ENCODE assay signal across 22 cellular contexts in the genomic region with DNA sequence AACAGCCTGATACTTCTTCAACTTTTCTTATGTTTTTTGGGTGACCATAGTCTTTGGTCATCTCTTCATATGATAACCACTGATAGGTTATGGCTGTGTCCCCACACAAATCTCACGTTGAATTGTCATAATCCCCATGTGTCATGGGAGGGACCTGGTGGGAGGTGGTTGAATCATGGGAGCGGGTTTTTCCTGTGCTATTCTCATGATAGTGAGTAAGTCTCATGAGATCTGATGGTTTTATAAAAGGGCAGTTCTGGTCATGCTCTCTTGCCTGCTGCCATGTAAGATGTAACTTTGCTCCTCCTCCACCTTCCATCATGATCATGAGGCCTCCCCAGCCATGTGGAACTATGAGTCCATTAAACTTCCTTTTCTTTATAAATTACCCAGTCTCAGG. TPM values are rescaled to one million over a fixed set of nuclear protein-coding genes. Genes with fewer than 3 reads are reported as not detected.
A peak's percentile ranks its signal among the peaks of the same experiment; 100 is the strongest.
DNase-seq lines count a peak whose midpoint lies in the region; ATAC-seq and TF ChIP-seq lines count a peak whose summit lies in the region.
"Had no signal": no experiment of that assay in that cellular context is flagged by ENCODE, and none has a peak within 500 bp of the region (broad histone marks: within the 10 kb centered on the region; RNA-seq: fewer than 3 reads in every experiment).

No MANE protein-coding gene starts in this region.

- CTCF ChIA-PET in activated B cell treated with CpG ODN at 0.5 μM for 24 hours (lab: Charles Lee) = no interaction called here

- intact Hi-C loops in activated B cell treated with CpG ODN at 0.5 μM for 24 hours (cut with micrococcal nuclease) = loop anchor here (1.0 to 5.0 kb wide), 3 partner anchors 9 to 78 kb away; a partner anchor contains a TSS
- intact Hi-C loops in left ventricle myocardium superior (cut with micrococcal nuclease) = no loop called here

- TF ChIP-seq CTCF in activated B cell treated with CpG ODN at 0.5 μM for 24 hours (IDR thresholded peaks at IDR 0.05) = no peak
- no peak for TF ChIP-seq CTCF in nephron (IDR thresholded peaks at IDR 0.05; ENCODE audit: unreplicated experiment in 3 of 3)
- no peak for TF ChIP-seq CTCF in BE2C (IDR thresholded peaks at IDR 0.05; ENCODE audit: low read depth, low read length)

- H3K27me3 Mint-ChIP-seq in activated T-cell treated with anti-CD3 and anti-CD28 coated beads, Interleukin-2, amount 50 U/mL, for 4 hours (ENCODE audit: low read depth) = peaks cover 9% of the 10 kb centered on the region
- no peaks in the 10 kb centered on the region for H3K27me3 Mint-ChIP-seq in activated B cell treated with CpG ODN at 0.5 μM for 24 hours
- no peaks in the 10 kb centered on the region for H3K27me3 Mint-ChIP-seq in nephron (ENCODE audit: low read depth)
- H3K27me3 Mint-ChIP-seq in stimulated activated naive B cell treated with anti-CD40 and anti-IgM and Interleukin-4, amounts not matched to agents 10 μg/mL and 1 μg/mL and 100 μg/mL, for 72 hours = peaks cover 0 to 5% of the 10 kb centered on the region in 2 donors
- H3K27me3 Mint-ChIP-seq: IgD-negative memory B cell had no signal

- peaks cover 49% of the 10 kb centered on the region for H3K36me3 ChIP-seq in BE2C

- H3K9me3 ChIP-seq in BE2C = no peaks in the 10 kb centered on the region
- H3K9me3 ChIP-seq: Peyer's patch had no signal

- peaks cover 5% of the 10 kb centered on the region for H3K4me1 Mint-ChIP-seq in activated T-cell treated with anti-CD3 and anti-CD28 coated beads, Interleukin-2, amount 50 U/mL, for 4 hours (ENCODE audit: low read depth)
- H3K4me1 Mint-ChIP-seq in activated B cell treated with CpG ODN at 0.5 μM for 24 hours (peaks cover 23% of the 10 kb centered on the region), nephron (peaks cover 41% of the 10 kb centered on the region)
- H3K4me1 Mint-ChIP-seq in stimulated activated naive B cell treated with anti-CD40 and anti-IgM and Interleukin-4, amounts not matched to agents 10 μg/mL and 1 μg/mL and 100 μg/mL, for 72 hours = peaks cover 24 to 28% of the 10 kb centered on the region in 2 donors
- H3K4me1 Mint-ChIP-seq: CD4-positive, CD25-positive, alpha-beta regulatory T cell had no signal

- H3K27ac Mint-ChIP-seq in activated B cell treated with CpG ODN at 0.5 μM for 24 hours = peak overlapping the region; percentile 50
- peak overlapping the region in 2 of 3 experiments; percentile 18 to 45 for H3K27ac Mint-ChIP-seq in nephron
- peak overlapping the region; percentile 83 for H3K27ac Mint-ChIP-seq in stimulated activated naive B cell treated with anti-CD40 and anti-IgM and Interleukin-4, amounts not matched to agents 10 μg/mL and 1 μg/mL and 100 μg/mL, for 72 hours
- H3K27ac Mint-ChIP-seq: IgD-negative memory B cell had no signal

- H3K4me3 Mint-ChIP-seq in activated T-cell treated with anti-CD3 and anti-CD28 coated beads, Interleukin-2, amount 50 U/mL, for 4 hours = no peak overlapping the region
- no peak overlapping the region for H3K4me3 Mint-ChIP-seq in activated B cell treated with CpG ODN at 0.5 μM for 24 hours
- no peak overlapping the region for H3K4me3 Mint-ChIP-seq in nephron
- H3K4me3 Mint-ChIP-seq in stimulated activated naive B cell treated with anti-CD40 and anti-IgM and Interleukin-4, amounts not matched to agents 10 μg/mL and 1 μg/mL and 100 μg/mL, for 72 hours = no peak overlapping the region
- H3K4me3 Mint-ChIP-seq: CD4-positive, CD25-positive, alpha-beta regulatory T cell; IgD-negative memory B cell had no signal

- peaks cover 27% of the 10 kb centered on the region for H3K4me1 ChIP-seq in BE2C

- no peak for DNase-seq in activated T-cell treated with anti-CD3 and anti-CD28 coated beads, Interleukin-2, amount 50 U/mL, for 4 hours
- DNase-seq in activated T-cell treated with anti-CD3 and anti-CD28 coated beads, Interleukin-2, amount 50 U/mL, for 1 hour = no peak
- no peak for DNase-seq in activated B cell treated with CpG ODN at 0.5 μM for 24 hours
- no peak for DNase-seq in stimulated activated naive B cell treated with anti-CD40 and anti-IgM and Interleukin-4, amounts not matched to agents 10 μg/mL and 1 μg/mL and 100 μg/mL, for 72 hours
- no peak for DNase-seq in left ventricle myocardium superior
- no peak for DNase-seq in BE2C
- no peak for DNase-seq in AG08395 (ENCODE audit: low spot score)
- DNase-seq: ACHN; CD4-positive, CD25-positive, alpha-beta regulatory T cell; DMS79 treated with DMSO at 0.1 percent for 48 hours; GOT3; HCEC 1CT; Karpas-422; NCI-H1417; NCI-H1694 treated with DMSO at 0.1 percent for 48 hours; NCI-H446; NCI-H526; Peyer's patch had no signal

- no peaks in the 10 kb centered on the region for H3K27me3 ChIP-seq in BE2C
- H3K27me3 ChIP-seq: Peyer's patch had no signal

- H3K36me3 Mint-ChIP-seq in activated T-cell treated with anti-CD3 and anti-CD28 coated beads, Interleukin-2, amount 50 U/mL, for 4 hours (ENCODE audit: insufficient read depth) = no peaks in the 10 kb centered on the region
- H3K36me3 Mint-ChIP-seq in activated B cell treated with CpG ODN at 0.5 μM for 24 hours (ENCODE audit: low read depth) = no peaks in the 10 kb centered on the region
- peaks cover 64% of the 10 kb centered on the region for H3K36me3 Mint-ChIP-seq in nephron (ENCODE audit: low read depth)
- H3K36me3 Mint-ChIP-seq in stimulated activated naive B cell treated with anti-CD40 and anti-IgM and Interleukin-4, amounts not matched to agents 10 μg/mL and 1 μg/mL and 100 μg/mL, for 72 hours = peaks cover 10 to 12% of the 10 kb centered on the region in 2 donors
- H3K36me3 Mint-ChIP-seq: CD4-positive, CD25-positive, alpha-beta regulatory T cell had no signal

- peak; percentile 27 to 67 for ATAC-seq in activated T-cell treated with anti-CD3 and anti-CD28 coated beads, Interleukin-2, amount 50 U/mL, for 4 hours
- ATAC-seq in activated B cell treated with CpG ODN at 0.5 μM for 24 hours (ENCODE audit: low read depth) = peak; percentile 65
- ATAC-seq in stimulated activated naive B cell treated with anti-CD40 and anti-IgM and Interleukin-4, amounts not matched to agents 10 μg/mL and 1 μg/mL and 100 μg/mL, for 72 hours (replicated peaks) = peak; percentile 56 to 77
- ATAC-seq in left ventricle myocardium superior = no peak

- H3K4me3 ChIP-seq in BE2C (ENCODE audit: low read depth, low read length) = no peak overlapping the region
- H3K4me3 ChIP-seq: Peyer's patch had no signal

- no peaks in the 10 kb centered on the region for H3K9me3 Mint-ChIP-seq in activated T-cell treated with anti-CD3 and anti-CD28 coated beads, Interleukin-2, amount 50 U/mL, for 4 hours
- peaks cover 6% of the 10 kb centered on the region for H3K9me3 Mint-ChIP-seq in activated B cell treated with CpG ODN at 0.5 μM for 24 hours
- H3K9me3 Mint-ChIP-seq in nephron = no peaks in the 10 kb centered on the region
- peaks cover 6 to 11% of the 10 kb centered on the region in 2 donors for H3K9me3 Mint-ChIP-seq in stimulated activated naive B cell treated with anti-CD40 and anti-IgM and Interleukin-4, amounts not matched to agents 10 μg/mL and 1 μg/mL and 100 μg/mL, for 72 hours
- H3K9me3 Mint-ChIP-seq: IgD-negative memory B cell had no signal

- POLR2A ChIA-PET in activated B cell treated with CpG ODN at 0.5 μM for 24 hours (lab: Charles Lee) = no interaction called here

RNA-seq across cellular contexts. Expression of a gene that starts 8.7 kb away (rescaled TPM):
- 1 to 10 TPM; 2.2 to 5.0 (median 3.9) TPM for total RNA-seq in activated T-cell treated with anti-CD3 and anti-CD28 coated beads, Interleukin-2, amount 50 U/mL, for 4 hours
- total RNA-seq in activated B cell treated with CpG ODN at 0.5 μM for 24 hours (3.3 and 5.0 TPM in 2 replicates), left ventricle myocardium superior (90.0 TPM)
- 119 TPM for polyA plus RNA-seq in BE2C (2012; ENCODE audit: insufficient read depth, insufficient read length, low read depth)

RNA-seq across cellular contexts. Expression of a gene that starts 57.1 kb away (rescaled TPM):
- not detected for total RNA-seq in activated T-cell treated with anti-CD3 and anti-CD28 coated beads, Interleukin-2, amount 50 U/mL, for 4 hours
- total RNA-seq in activated B cell treated with CpG ODN at 0.5 μM for 24 hours (not detected in 2 replicates), left ventricle myocardium superior (not detected)
- polyA plus RNA-seq in BE2C (2012; ENCODE audit: insufficient read depth, insufficient read length, low read depth) = not detected
- total RNA-seq: CD4-positive, CD25-positive, alpha-beta regulatory T cell; MCF 10A; OCI-LY7; Peyer's patch had no signal
- polyA plus RNA-seq: IgD-negative memory B cell had no signal

Comparison
In these comparisons a context has a peak if more than half of its experiments do, and no peak if none do; other contexts are left out.
1. H3K27ac Mint-ChIP-seq: peak in every context shown above with its lines; median percentile 83 in stimulated activated naive B cell treated with anti-CD40 and anti-IgM and Interleukin-4, amounts not matched to agents 10 μg/mL and 1 μg/mL and 100 μg/mL, for 72 hours; 50 in activated B cell treated with CpG ODN at 0.5 μM for 24 hours; 32 in nephron.
2. RNA of a gene that starts 8.7 kb away (total RNA-seq): 90.0 TPM in left ventricle myocardium superior (single experiment); 2.2 to 5.0 TPM in activated T-cell treated with anti-CD3 and anti-CD28 coated beads, Interleukin-2, amount 50 U/mL, for 4 hours and 3.3 to 5.0 TPM in activated B cell treated with CpG ODN at 0.5 μM for 24 hours; every median in the first group is over 10 times any median in the second.